Comparison of ENCODE assay signal across 8 cellular contexts in the genomic region with DNA sequence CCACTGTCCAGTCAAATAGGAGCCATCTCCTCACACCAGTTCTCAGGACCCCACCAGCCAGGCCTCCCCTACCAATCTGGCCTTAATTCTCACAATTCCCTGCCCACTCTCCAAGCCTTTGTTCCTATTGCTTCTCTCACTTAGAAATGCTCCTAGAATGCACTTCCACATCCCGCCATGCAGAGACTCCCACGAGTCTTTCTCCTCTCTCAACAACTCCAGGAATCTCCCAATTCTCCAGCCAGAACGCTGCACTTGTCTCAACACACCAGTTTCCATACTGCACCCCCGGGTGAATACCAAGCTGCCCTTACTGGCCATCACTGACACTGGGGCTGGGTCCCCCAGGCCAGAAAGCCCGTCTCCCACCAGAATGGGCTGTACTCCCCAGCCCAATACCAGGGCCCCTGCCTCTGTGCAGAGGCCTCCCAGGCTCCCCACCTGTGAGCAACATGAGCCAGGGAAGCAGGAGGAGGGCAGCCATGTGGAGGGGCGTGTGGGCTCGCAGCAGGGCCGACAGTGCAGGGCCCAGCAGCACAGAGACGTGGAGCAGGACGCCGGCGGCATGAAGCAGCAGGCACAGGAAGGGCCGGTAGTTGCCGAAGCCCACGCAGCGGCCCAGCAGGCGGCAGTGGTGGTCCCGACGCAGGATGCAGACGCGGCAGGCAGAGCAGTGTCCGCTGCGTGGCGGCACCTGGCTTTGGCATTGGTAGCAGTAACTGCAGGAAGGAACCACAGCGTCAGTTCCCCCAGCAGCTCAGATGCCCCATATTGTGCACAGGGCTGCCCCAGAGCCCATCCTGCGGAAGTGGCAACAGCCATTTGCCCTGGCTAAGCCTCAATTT. TPM values are rescaled to one million over a fixed set of nuclear protein-coding genes. Genes with fewer than 3 reads are reported as not detected.
A peak's percentile ranks its signal among the peaks of the same experiment; 100 is the strongest.
DNase-seq lines count a peak whose midpoint lies in the region; TF ChIP-seq lines count a peak whose summit lies in the region.
"Had no signal": no experiment of that assay in that cellular context is flagged by ENCODE, and none has a peak within 500 bp of the region (broad histone marks: within the 10 kb centered on the region; RNA-seq: fewer than 3 reads in every experiment).

No MANE protein-coding gene starts in this region.

- H3K4me3 ChIP-seq in astrocyte of the spinal cord (ENCODE audit: low read depth, low read length), result no peak overlapping the region
- H3K4me3 ChIP-seq: pancreas had no signal

- DNase-seq in AG08396 (ENCODE audit: low spot score), result peak; percentile 72
- peak; percentile 24 for DNase-seq in NCI-H526 treated with DMSO at 0.1 percent for 48 hours (lab: John Stamatoyannopoulos, UW)
- DNase-seq in astrocyte of the spinal cord (ENCODE audit: low read depth, low spot score), result peak; percentile 46
- peak; percentile 36 for DNase-seq in neural crest cell (ENCODE audit: low read depth, low spot score)
- DNase-seq in NCI-H774 (lab: John Stamatoyannopoulos, UW), result no peak
- DNase-seq in OCI-M2 (lab: John Stamatoyannopoulos, UW; ENCODE audit: unreplicated experiment), result no peak

- no peak overlapping the region for H3K27ac Mint-ChIP-seq in neural crest cell (ENCODE audit: unreplicated experiment)

- in situ Hi-C loops in astrocyte of the spinal cord (cut with HindIII; ENCODE audit: low sequenced_read_pairs), result no loop called here

- H3K4me3 Mint-ChIP-seq in neural crest cell, result peak overlapping the region; percentile 56

- no peaks in the 10 kb centered on the region for H3K9me3 Mint-ChIP-seq in neural crest cell

- no peaks in the 10 kb centered on the region for H3K36me3 Mint-ChIP-seq in neural crest cell (ENCODE audit: low read depth)

- peaks cover 17% of the 10 kb centered on the region for H3K4me1 Mint-ChIP-seq in neural crest cell

- TF ChIP-seq CTCF in astrocyte of the spinal cord (IDR thresholded peaks at IDR 0.05; ENCODE audit: low read depth, low read length), result peak; percentile 70
- peak; percentile 43 for TF ChIP-seq CTCF in neural crest cell (conservative IDR thresholded peaks at IDR 0.05)

- H3K27me3 Mint-ChIP-seq in neural crest cell (ENCODE audit: low read depth), result peaks cover 15% of the 10 kb centered on the region

RNA-seq across cellular contexts. Expression of a gene that starts 2.4 kb away (rescaled TPM):
- 7.3 and 7.7 TPM in 2 replicates for total RNA-seq in neural crest cell

RNA-seq across cellular contexts. Expression of a gene that starts 3.2 kb away (rescaled TPM):
- 0.16 and 0.35 TPM in 2 replicates for total RNA-seq in neural crest cell
- total RNA-seq: Daoy had no signal

RNA-seq across cellular contexts. Expression of a gene that starts 24.9 kb away (rescaled TPM):
- total RNA-seq in neural crest cell, result not detected in 2 replicates

RNA-seq across cellular contexts. Expression of a gene that starts 33.0 kb away (rescaled TPM):
- total RNA-seq in neural crest cell, result 54.7 and 56.1 TPM in 2 replicates

RNA-seq across cellular contexts. Expression of a gene that starts 49.4 kb away (rescaled TPM):
- 0.93 and 1.1 TPM in 2 replicates for total RNA-seq in neural crest cell
- total RNA-seq: Daoy had no signal

Comparison
In these comparisons a context has a peak if more than half of its experiments do, and no peak if none do; other contexts are left out.
1. DNase-seq: peak in AG08396 (single experiment), NCI-H526 treated with DMSO at 0.1 percent for 48 hours (single experiment), astrocyte of the spinal cord (single experiment) and neural crest cell (single experiment); none in NCI-H774 (single experiment) and OCI-M2 (single experiment).